In genomic region chr16:65343556-65343955, GRCh38 we compare ENCODE assay signal across 29 cellular contexts.
"Had no signal": no experiment of that assay in that cellular context is flagged by ENCODE, and none has a peak within 500 bp of the region (broad histone marks: within the 10 kb centered on the region; RNA-seq: fewer than 3 reads in every experiment).

No MANE protein-coding gene starts in this region.

- H3K4me3 ChIP-seq: colonic mucosa, gastroesophageal sphincter, heart right ventricle had no signal

- H3K36me3 Mint-ChIP-seq: activated naive CD4-positive, alpha-beta T cell treated with anti-CD3 and anti-CD28 coated beads, Interleukin-2, amount 10 ng/mL, durations not matched to agents 7 days and 5 days; activated naive CD4-positive, alpha-beta T cell treated with anti-CD3 and anti-CD28 coated beads, Interleukin-2, amount 50 U/mL, for 72 hours; activated naive CD8-positive, alpha-beta T cell treated with anti-CD3 and anti-CD28 coated beads, Interleukin-2, amount 10 ng/mL, durations not matched to agents 7 days and 5 days had no signal

- H3K4me3 Mint-ChIP-seq: activated CD4-positive, alpha-beta memory T cell treated with anti-CD3 and anti-CD28 coated beads, Interleukin-2, amount 10 ng/mL, durations not matched to agents 7 days and 5 days; activated CD4-positive, alpha-beta T cell treated with anti-CD3 and anti-CD28 coated beads for 36 hours; activated CD4-positive, alpha-beta T cell treated with anti-CD3 and anti-CD28 coated beads, Interleukin-2, amount 10 ng/mL, durations not matched to agents 24 days and 14 days; activated naive CD4-positive, alpha-beta T cell treated with anti-CD3 and anti-CD28 coated beads, Interleukin-2, amount 10 ng/mL, durations not matched to agents 7 days and 5 days; activated naive CD8-positive, alpha-beta T cell treated with anti-CD3 and anti-CD28 coated beads, Interleukin-2, amount 10 ng/mL, durations not matched to agents 7 days and 5 days; activated T-cell treated with anti-CD3 and anti-CD28 coated beads, Interleukin-2, amount 50 U/mL, for 24 hours; activated T-cell treated with anti-CD3 and anti-CD28 coated beads, Interleukin-2, amount 50 U/mL, for 72 hours; T-helper 17 cell; T-helper 2 cell treated with Interferon-gamma antibody and Interleukin-4, amounts not matched to agents 5 μg/mL and 100 μg/mL, for 36 hours had no signal

- H3K27ac Mint-ChIP-seq: activated CD4-positive, alpha-beta memory T cell treated with anti-CD3 and anti-CD28 coated beads, Interleukin-2, amount 10 ng/mL, durations not matched to agents 7 days and 5 days; activated CD4-positive, alpha-beta T cell treated with anti-CD3 and anti-CD28 coated beads for 36 hours; activated CD4-positive, alpha-beta T cell treated with anti-CD3 and anti-CD28 coated beads, Interleukin-2, amount 10 ng/mL, durations not matched to agents 24 days and 14 days; activated naive CD4-positive, alpha-beta T cell treated with anti-CD3 and anti-CD28 coated beads, Interleukin-2, amount 10 ng/mL, durations not matched to agents 7 days and 5 days; activated naive CD4-positive, alpha-beta T cell treated with anti-CD3 and anti-CD28 coated beads, Interleukin-2, amount 50 U/mL, for 72 hours; activated naive CD8-positive, alpha-beta T cell treated with anti-CD3 and anti-CD28 coated beads, Interleukin-2, amount 10 ng/mL, durations not matched to agents 7 days and 5 days; activated T-cell treated with anti-CD3 and anti-CD28 coated beads, Interleukin-2, amount 50 U/mL, for 24 hours; activated T-cell treated with anti-CD3 and anti-CD28 coated beads, Interleukin-2, amount 50 U/mL, for 72 hours; T-helper 17 cell; T-helper 2 cell treated with Interferon-gamma antibody and Interleukin-4, amounts not matched to agents 5 μg/mL and 100 μg/mL, for 36 hours had no signal

- DNase-seq: activated CD4-positive, alpha-beta memory T cell treated with anti-CD3 and anti-CD28 coated beads, Interleukin-2, amount 10 ng/mL, durations not matched to agents 7 days and 5 days; activated CD4-positive, alpha-beta T cell treated with anti-CD3 and anti-CD28 coated beads for 36 hours; activated CD4-positive, alpha-beta T cell treated with anti-CD3 and anti-CD28 coated beads, Interleukin-2, amount 10 ng/mL, durations not matched to agents 24 days and 14 days; activated CD4-positive, alpha-beta T cell treated with anti-CD3 and anti-CD28 coated beads, Interleukin-2, amount 50 U/mL, for 4 hours; activated CD4-positive, CD25-positive, alpha-beta regulatory T cell; activated CD4-positive, CD25-positive, alpha-beta regulatory T cell treated with anti-CD3 and anti-CD28 coated beads, Interleukin-2, amount 50 U/mL, for 72 hours; activated CD8-positive, alpha-beta memory T cell treated with anti-CD3 and anti-CD28 coated beads, Interleukin-2, amount 50 U/mL, for 48 hours; activated gamma-delta T cell; activated naive CD4-positive, alpha-beta T cell; activated naive CD4-positive, alpha-beta T cell treated with anti-CD3 and anti-CD28 coated beads, Interleukin-2, amount 10 ng/mL, durations not matched to agents 7 days and 5 days; activated naive CD8-positive, alpha-beta T cell treated with anti-CD3 and anti-CD28 coated beads, Interleukin-2, amount 10 ng/mL, durations not matched to agents 7 days and 5 days; activated T-cell treated with anti-CD3 and anti-CD28 coated beads for 4 hours; activated T-cell treated with anti-CD3 and anti-CD28 coated beads, Interleukin-2, amount 50 U/mL, for 24 hours; activated T-cell treated with anti-CD3 and anti-CD28 coated beads, Interleukin-2, amount 50 U/mL, for 72 hours; amniotic stem cell; anterior cingulate cortex; brain microvascular endothelial cell; caudate nucleus; colonic mucosa; effector CD8-positive, alpha-beta T cell; foreskin melanocyte; heart right ventricle; hippocampal formation; T-helper 1 cell; T-helper 17 cell; T1000 had no signal

- H3K4me1 Mint-ChIP-seq: activated CD4-positive, alpha-beta memory T cell treated with anti-CD3 and anti-CD28 coated beads, Interleukin-2, amount 10 ng/mL, durations not matched to agents 7 days and 5 days; activated CD4-positive, alpha-beta T cell treated with anti-CD3 and anti-CD28 coated beads for 36 hours; activated CD4-positive, alpha-beta T cell treated with anti-CD3 and anti-CD28 coated beads, Interleukin-2, amount 10 ng/mL, durations not matched to agents 24 days and 14 days; activated naive CD4-positive, alpha-beta T cell treated with anti-CD3 and anti-CD28 coated beads, Interleukin-2, amount 10 ng/mL, durations not matched to agents 7 days and 5 days; activated naive CD8-positive, alpha-beta T cell treated with anti-CD3 and anti-CD28 coated beads, Interleukin-2, amount 10 ng/mL, durations not matched to agents 7 days and 5 days; T-helper 17 cell had no signal

- H3K27me3 Mint-ChIP-seq: activated CD4-positive, alpha-beta memory T cell treated with anti-CD3 and anti-CD28 coated beads, Interleukin-2, amount 10 ng/mL, durations not matched to agents 7 days and 5 days; activated CD4-positive, alpha-beta T cell treated with anti-CD3 and anti-CD28 coated beads for 36 hours; activated CD4-positive, alpha-beta T cell treated with anti-CD3 and anti-CD28 coated beads, Interleukin-2, amount 10 ng/mL, durations not matched to agents 24 days and 14 days; activated naive CD4-positive, alpha-beta T cell treated with anti-CD3 and anti-CD28 coated beads, Interleukin-2, amount 10 ng/mL, durations not matched to agents 7 days and 5 days; activated naive CD8-positive, alpha-beta T cell treated with anti-CD3 and anti-CD28 coated beads, Interleukin-2, amount 10 ng/mL, durations not matched to agents 7 days and 5 days; activated T-cell treated with anti-CD3 and anti-CD28 coated beads, Interleukin-2, amount 50 U/mL, for 24 hours; T-helper 17 cell had no signal
